In the genomic region with DNA sequence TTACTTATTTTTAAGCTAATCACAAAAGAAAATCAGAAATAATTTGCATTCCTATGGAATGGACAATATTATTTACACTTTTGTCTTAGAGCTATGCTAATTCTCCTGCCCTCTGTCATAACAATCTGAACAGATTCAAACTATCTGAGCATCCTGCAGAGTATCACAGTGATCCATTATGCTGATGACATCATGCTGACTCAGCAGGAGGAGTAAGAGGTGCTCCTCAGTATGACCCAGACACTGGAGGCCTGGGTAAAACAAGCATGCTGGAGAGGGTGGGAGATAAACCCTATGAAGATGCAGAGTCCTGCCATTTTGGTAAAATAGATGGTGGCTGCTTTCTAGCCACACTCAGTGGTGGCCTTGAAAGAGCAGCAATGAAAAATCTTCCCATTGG, we compare ENCODE assay signal across 27 cellular contexts. TPM values are rescaled to one million over a fixed set of nuclear protein-coding genes. Genes with fewer than 3 reads are reported as not detected.
DNase-seq lines count a peak whose midpoint lies in the region; ATAC-seq, FAIRE-seq and TF ChIP-seq lines count a peak whose summit lies in the region.
"Had no signal": no experiment of that assay in that cellular context is flagged by ENCODE, and none has a peak within 500 bp of the region (broad histone marks: within the 10 kb centered on the region; RNA-seq: fewer than 3 reads in every experiment).

No MANE protein-coding gene starts in this region.

- no peak for TF ChIP-seq RAD21 in HepG2 (CRISPR knock-in tag; IDR thresholded peaks at IDR 0.05)

- intact Hi-C loops in mammary epithelial cell (cut with micrococcal nuclease) (no loop called here), HepG2 (cut with micrococcal nuclease; ENCODE audit: unreplicated experiment) (no loop called here)

- H3K4me2 ChIP-seq in mammary epithelial cell (ENCODE audit: insufficient read depth, low read depth, low read length) = no peak overlapping the region
- no peak overlapping the region for H3K4me2 ChIP-seq in HepG2 (ENCODE audit: low read depth, low read length)
- H3K4me2 ChIP-seq: GM23338 had no signal

- FAIRE-seq in HepG2 (lab: Jason Lieb, UNC) = no peak
- FAIRE-seq: GM12892 had no signal

- H2AFZ ChIP-seq in mammary epithelial cell (ENCODE audit: low read depth, low read length) (no peak overlapping the region), HepG2 (ENCODE audit: low read length) (no peak overlapping the region)
- H2AFZ ChIP-seq: GM23338 had no signal

- H3K27me3 ChIP-seq in mammary epithelial cell (ENCODE audit: insufficient read depth, low read length) (no peaks in the 10 kb centered on the region), HepG2 (ENCODE audit: control insufficient read depth in 1 of 2, insufficient read depth in 2 of 2, low read length in 2 of 2) (no peaks in the 10 kb centered on the region)
- H3K27me3 ChIP-seq: SJCRH30 had no signal

- in situ Hi-C loops in mammary epithelial cell (cut with MboI; ENCODE audit: low sequenced_read_pairs in 2 of 2) = no loop called here
- in situ Hi-C loops in HepG2 (cut with HindIII; ENCODE audit: extremely low pct_ligation_motif_present, low pct_unique_long_range_greater_than_20kb) = no loop called here

- H3K4me3 ChIP-seq in mammary epithelial cell (replicated peaks in 1 of 3; ENCODE audit: insufficient read depth in 1 of 3, low read depth in 2 of 3, low read length in 3 of 3) = no peak overlapping the region
- H3K4me3 ChIP-seq in HepG2 (replicated peaks in 1 of 3; ENCODE audit: insufficient read depth in 1 of 3, low read depth in 2 of 3, low read length in 3 of 3) = no peak overlapping the region
- H3K4me3 ChIP-seq: GM23338, SJCRH30 had no signal

- BruUV-seq in mammary epithelial cell (replicated peaks; lab: Mats Ljungman, UMichigan) = no TSS peak
- no TSS peak for BruUV-seq in HepG2 (replicated peaks; lab: Mats Ljungman, UMichigan)

- no peak for TF ChIP-seq POLR2A in HepG2 (IDR thresholded peaks at IDR 0.05; ENCODE audit: insufficient read depth in 1 of 2, low read depth in 2 of 2, low read length in 2 of 2)

- POLR2A ChIA-PET in HepG2 (lab: Yijun Ruan, JAX) = no interaction called here

- dilution Hi-C loops in mammary epithelial cell (cut with HindIII; ENCODE audit: low sequenced_read_pairs) = no loop called here

- CTCF ChIA-PET in mammary epithelial cell (lab: Charles Lee; ENCODE audit: low non-redundant PET) (no interaction called here), HepG2 (lab: Yijun Ruan, JAX; ENCODE audit: low intra/inter-chr PET ratio, low total read pairs) (no interaction called here)

- no peaks in the 10 kb centered on the region for H3K9me3 ChIP-seq in mammary epithelial cell (replicated peaks; ENCODE audit: insufficient read depth, low read length)
- no peaks in the 10 kb centered on the region for H3K9me3 ChIP-seq in HepG2 (ENCODE audit: low read length)
- H3K9me3 ChIP-seq: SJCRH30 had no signal

- H3K36me3 ChIP-seq in mammary epithelial cell (ENCODE audit: insufficient read depth, low read length) (no peaks in the 10 kb centered on the region), HepG2 (replicated peaks in 1 of 2; ENCODE audit: control insufficient read depth in 1 of 2, insufficient read depth in 2 of 2, low read length in 2 of 2) (no peaks in the 10 kb centered on the region)
- H3K36me3 ChIP-seq: SJCRH30 had no signal

- TF ChIP-seq EP300 in HepG2 (IDR thresholded peaks at IDR 0.05; ENCODE audit: low read depth in 2 of 2, low read length in 2 of 2) = no peak
- no peak for TF ChIP-seq EP300 in HepG2 (CRISPR knock-in tag; IDR thresholded peaks at IDR 0.05; ENCODE audit: borderline replicate concordance)

- H3K9ac ChIP-seq in mammary epithelial cell (ENCODE audit: insufficient read depth, low read length) (no peak overlapping the region), HepG2 (ENCODE audit: insufficient read depth, low read depth, low read length) (no peak overlapping the region)

- no peak for ATAC-seq in HepG2
- ATAC-seq in GM19455 (IDR thresholded peaks at IDR 0.05; ENCODE audit: unreplicated experiment) = no peak
- ATAC-seq in GM18517 (IDR thresholded peaks at IDR 0.05; ENCODE audit: unreplicated experiment) = no peak
- ATAC-seq: activated naive CD4-positive, alpha-beta T cell treated with anti-CD3 and anti-CD28 coated beads, Interleukin-2, amount 50 U/mL, for 72 hours; esophagus mucosa; GM23338 had no signal

- H4K20me1 ChIP-seq in mammary epithelial cell (ENCODE audit: insufficient read depth, low read length) (no peaks in the 10 kb centered on the region), HepG2 (ENCODE audit: insufficient read depth, low read length) (no peaks in the 10 kb centered on the region)

- H3K79me2 ChIP-seq in mammary epithelial cell (ENCODE audit: insufficient read depth, low read length) (no peaks in the 10 kb centered on the region), HepG2 (ENCODE audit: insufficient read depth, low read length) (no peaks in the 10 kb centered on the region)

- DNase-seq in EH (ENCODE audit: low read depth) (peak; percentile 7), NCI-H226 (peak; percentile 31), mammary epithelial cell (peak; percentile 21), HepG2 (ENCODE audit: low spot score) (no peak), NCI-H510A treated with DMSO at 0.1 percent for 48 hours (lab: John Stamatoyannopoulos, UW) (no peak), OCI-M2 (lab: John Stamatoyannopoulos, UW; ENCODE audit: unreplicated experiment) (no peak)
- DNase-seq: activated CD4-positive, alpha-beta T cell treated with anti-CD3 and anti-CD28 coated beads for 4 hours; CD4-positive, alpha-beta T cell; DMS79; effector CD8-positive, alpha-beta T cell; NCI-H146; NCI-H2171 treated with DMSO at 0.1 percent for 48 hours; NCI-H748 treated with DMSO at 0.1 percent for 48 hours; nucleus accumbens; SJCRH30; stimulated activated CD4-positive, alpha-beta T cell treated with anti-CD3 and anti-CD28 coated beads, Interleukin-4, amount 100 ng/mL, for 24 hours; stimulated activated naive CD4-positive, alpha-beta T cell treated with Interleukin-2 at 50 U/mL for 16 hours had no signal

- TF ChIP-seq CTCF in mammary epithelial cell (conservative IDR thresholded peaks at IDR 0.05 in 1 of 2, IDR thresholded peaks at IDR 0.05 in 1 of 2; ENCODE audit: extremely low read depth in 1 of 2, insufficient read depth in 1 of 2, low read depth in 1 of 2, low read length in 2 of 2) = no peak
- no peak for TF ChIP-seq CTCF in HepG2 (CRISPR knock-in tag; IDR thresholded peaks at IDR 0.05)

- H3K4me1 ChIP-seq in mammary epithelial cell (ENCODE audit: insufficient read depth, low read length) (no peaks in the 10 kb centered on the region), HepG2 (ENCODE audit: insufficient read depth, low read length) (no peaks in the 10 kb centered on the region)
- H3K4me1 ChIP-seq: SJCRH30 had no signal

- H3K27ac ChIP-seq in mammary epithelial cell (ENCODE audit: insufficient read depth, low read depth, low read length) = no peak overlapping the region
- H3K27ac ChIP-seq in HepG2 (ENCODE audit: extremely low read length, insufficient read depth, low read length) = no peak overlapping the region
- H3K27ac ChIP-seq: SJCRH30 had no signal

RNA-seq across cellular contexts. Expression of a gene that starts 24.5 kb away (rescaled TPM):
- total RNA-seq in mammary epithelial cell (not detected), HepG2 (2016; rRNA removed; fragmentation: Illumina TruSeq; extraction: Trizol) (6.0 and 10.2 TPM in 2 replicates)
- polyA plus RNA-seq in mammary epithelial cell (not detected), HepG2 (2011; rRNA removed) (0.86 and 1.4 TPM in 2 replicates)
- polyA minus RNA-seq in mammary epithelial cell = not detected
- 3.0 and 4.4 TPM in 2 replicates for total RNA-seq in HepG2 (2016; cell fraction: cytosol; rRNA removed; fragmentation: Illumina TruSeq; extraction: Trizol; ENCODE audit: low read depth)
- total RNA-seq in HepG2 (2016; cell fraction: insoluble cytoplasmic fraction; rRNA removed; fragmentation: Illumina TruSeq; extraction: Trizol) = 7.5 and 9.8 TPM in 2 replicates
- 5.9 and 6.0 TPM in 2 replicates for total RNA-seq in HepG2 (2016; cell fraction: membrane; rRNA removed; fragmentation: Illumina TruSeq; extraction: Trizol)
- total RNA-seq in HepG2 (2016; cell fraction: nucleus; rRNA removed; fragmentation: Illumina TruSeq; extraction: Trizol) = 5.5 and 6.7 TPM in 2 replicates
- 0.40 and 0.90 TPM in 2 replicates for polyA plus RNA-seq in HepG2 (2011; cell fraction: cytosol; rRNA removed)
- polyA plus RNA-seq in HepG2 (2011; cell fraction: nucleus; rRNA removed) = 0.51 and 1.2 TPM in 2 replicates
- 0.34 and 0.75 TPM in 2 replicates for polyA plus RNA-seq in HepG2 (2012)
- 1.9 and 2.0 TPM in 2 replicates for polyA plus RNA-seq in HepG2 (2016; cell fraction: cytosol; fragmentation: Illumina TruSeq; extraction: Trizol; ENCODE audit: low read depth)
- polyA plus RNA-seq in HepG2 (2016; cell fraction: insoluble cytoplasmic fraction; fragmentation: Illumina TruSeq; extraction: Trizol; ENCODE audit: low read depth) = 8.9 and 10.3 TPM in 2 replicates
- 3.3 and 4.1 TPM in 2 replicates for polyA plus RNA-seq in HepG2 (2016; cell fraction: membrane; fragmentation: Illumina TruSeq; extraction: Trizol; ENCODE audit: low read depth)
- 5.1 and 6.3 TPM in 2 replicates for polyA plus RNA-seq in HepG2 (2016; cell fraction: nucleus; fragmentation: Illumina TruSeq; extraction: Trizol; ENCODE audit: insufficient read depth, low read depth)
- 1.4 and 2.0 TPM in 2 replicates for polyA minus RNA-seq in HepG2 (2011; rRNA and poly(A)+ RNA removed; ENCODE audit: low replicate concordance)
- polyA minus RNA-seq in HepG2 (2011; cell fraction: cytosol; rRNA and poly(A)+ RNA removed) = 1.5 TPM in 1 of 2 replicates, not detected in the other
- 2.2 and 3.7 TPM in 2 replicates for polyA minus RNA-seq in HepG2 (2011; cell fraction: nucleus; rRNA and poly(A)+ RNA removed)
- total RNA-seq: activated naive CD4-positive, alpha-beta T cell treated with anti-CD3 and anti-CD28 coated beads, Interleukin-2, amount 50 U/mL, for 72 hours; CD4-positive, alpha-beta T cell; chondrocyte; esophagus mucosa; glomerular endothelial cell; lung microvascular endothelial cell; myocyte; SJCRH30 had no signal

Comparison
In these comparisons a context has a peak if more than half of its experiments do, and no peak if none do; other contexts are left out.
1. DNase-seq: peak in EH (single experiment), NCI-H226 (single experiment) and mammary epithelial cell (single experiment); none in HepG2 (single experiment), NCI-H510A treated with DMSO at 0.1 percent for 48 hours (single experiment) and OCI-M2 (single experiment).